In genomic region chr5:143671644-143672569, GRCh38 we compare ENCODE assay signal across 24 cellular contexts.
"Had no signal": no experiment of that assay in that cellular context is flagged by ENCODE, and none has a peak within 500 bp of the region (broad histone marks: within the 10 kb centered on the region; RNA-seq: fewer than 3 reads in every experiment).

No MANE protein-coding gene starts in this region.

- H3K36me3 Mint-ChIP-seq: activated naive CD8-positive, alpha-beta T cell had no signal

- H3K4me1 ChIP-seq: adrenal gland, colonic mucosa had no signal

- H3K36me3 ChIP-seq: adrenal gland, colonic mucosa, gastrocnemius medialis, thyroid gland had no signal

- ATAC-seq: activated T-cell treated with anti-CD3 and anti-CD28 coated beads, Interleukin-2, amount 50 U/mL, for 4 hours; effector memory CD8-positive, alpha-beta T cell; esophagus mucosa; natural killer cell had no signal

- DNase-seq: activated CD4-positive, alpha-beta T cell treated with anti-CD3 and anti-CD28 coated beads, Interleukin-2, amount 50 U/mL, for 4 hours; activated CD8-positive, alpha-beta memory T cell treated with anti-CD3 and anti-CD28 coated beads, Interleukin-2, amount 50 U/mL, for 48 hours; activated naive CD4-positive, alpha-beta T cell; activated T-cell treated with anti-CD3 and anti-CD28 coated beads, Interleukin-2, amount 50 U/mL, for 4 hours; adrenal gland; colonic mucosa; dorsolateral prefrontal cortex; effector memory CD8-positive, alpha-beta T cell; gastrocnemius medialis; hypothalamus; natural killer cell; stimulated activated CD4-positive, alpha-beta T cell treated with anti-CD3 and anti-CD28 coated beads, Interleukin-12 subunit alpha, Interleukin-12 subunit beta, amount 100 ng/mL, for 4 hours; stimulated activated CD4-positive, alpha-beta T cell treated with anti-CD3 and anti-CD28 coated beads, Interleukin-4, amount 100 ng/mL, for 4 hours; substantia nigra; T-helper 1 cell; thyroid gland had no signal

- H3K27me3 ChIP-seq: adrenal gland, colonic mucosa, gastrocnemius medialis, thyroid gland had no signal

- H3K27ac Mint-ChIP-seq: activated naive CD8-positive, alpha-beta T cell; activated T-helper 2 cell treated with anti-CD3 and anti-CD28 coated beads, Interferon-gamma antibody, Interleukin-2, Interleukin-4, amounts not matched to agents 10 μg/mL and 5 μg/mL and 100 μg/mL, durations not matched to agents 14 hours and 24 hours and 36 hours; effector memory CD8-positive, alpha-beta T cell; natural killer cell; stimulated activated naive CD8-positive, alpha-beta T cell treated with anti-CD3 and anti-CD28 coated beads, Interleukin-15, Interleukin-2, amounts not matched to agents 100 ng/mL and 50 ng/mL, for 24 hours had no signal

- H3K4me3 Mint-ChIP-seq: activated naive CD8-positive, alpha-beta T cell; activated T-cell treated with anti-CD3 and anti-CD28 coated beads, Interleukin-2, amount 50 U/mL, for 4 hours; central memory CD8-positive, alpha-beta T cell; effector memory CD8-positive, alpha-beta T cell; natural killer cell; stimulated activated naive CD8-positive, alpha-beta T cell treated with anti-CD3 and anti-CD28 coated beads, Interleukin-15, Interleukin-2, amounts not matched to agents 100 ng/mL and 50 ng/mL, for 24 hours had no signal

- H3K27me3 Mint-ChIP-seq: central memory CD8-positive, alpha-beta T cell had no signal

- H3K4me1 Mint-ChIP-seq: central memory CD8-positive, alpha-beta T cell; natural killer cell had no signal

- H3K4me3 ChIP-seq: adrenal gland, colonic mucosa, dorsolateral prefrontal cortex, gastrocnemius medialis, thyroid gland had no signal

- H3K9me3 ChIP-seq: adrenal gland, colonic mucosa, gastrocnemius medialis, thyroid gland had no signal

- H3K9me3 Mint-ChIP-seq: central memory CD8-positive, alpha-beta T cell; effector memory CD8-positive, alpha-beta T cell had no signal

- FAIRE-seq: astrocyte, endothelial cell of umbilical vein, urothelium cell line had no signal

- H3K27ac ChIP-seq: adrenal gland, colonic mucosa, dorsolateral prefrontal cortex, gastrocnemius medialis, thyroid gland had no signal
